Comparison of ENCODE assay signal across 8 cellular contexts in the genomic region with DNA sequence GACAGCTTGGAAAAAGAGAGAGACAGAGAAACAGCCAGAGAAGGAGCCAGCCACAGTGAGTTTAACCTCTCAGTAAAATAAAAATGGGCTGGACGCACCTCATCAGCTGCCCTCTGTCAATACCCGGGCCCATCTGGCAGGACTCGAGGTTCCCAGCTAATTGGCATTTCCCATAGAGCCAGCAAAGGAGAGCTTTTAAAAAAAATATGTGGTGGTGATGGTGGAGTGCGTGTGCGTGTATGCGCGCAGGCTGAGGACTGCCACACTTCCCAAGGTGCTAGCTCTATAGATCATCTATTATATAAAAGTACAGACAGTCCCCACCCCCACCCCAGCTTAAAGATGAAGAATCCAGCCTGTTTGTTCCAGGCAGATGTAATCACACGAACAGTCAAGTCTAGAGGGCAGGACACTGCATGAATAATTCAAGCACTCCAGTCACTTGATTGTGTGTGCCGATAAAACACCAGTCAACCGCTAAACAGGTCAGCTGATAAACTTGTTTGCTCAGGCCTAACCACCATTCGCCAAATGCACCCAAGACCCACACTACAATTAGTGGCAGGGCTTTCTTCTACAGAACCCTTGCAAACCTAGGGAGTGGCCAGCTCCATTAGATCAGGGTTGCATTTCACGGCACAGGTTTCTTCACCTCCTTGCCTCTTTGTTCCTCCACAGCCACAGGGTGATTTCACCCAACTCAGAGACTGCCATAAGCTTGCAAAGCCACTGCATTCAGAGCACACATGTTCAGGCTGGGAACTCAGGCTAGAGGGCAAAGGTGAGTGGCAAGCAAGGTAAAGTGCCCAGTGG. TPM values are rescaled to one million over a fixed set of nuclear protein-coding genes. Genes with fewer than 3 reads are reported as not detected.
A peak's percentile ranks its signal among the peaks of the same experiment; 100 is the strongest.
DNase-seq lines count a peak whose midpoint lies in the region; ATAC-seq and TF ChIP-seq lines count a peak whose summit lies in the region.

No MANE protein-coding gene starts in this region.

- peaks cover 23% of the 10 kb centered on the region for H3K36me3 Mint-ChIP-seq in activated naive CD8-positive, alpha-beta T cell
- peaks cover 51% of the 10 kb centered on the region for H3K36me3 Mint-ChIP-seq in activated naive CD8-positive, alpha-beta T cell treated with anti-CD3 and anti-CD28 coated beads for 36 hours
- peaks cover 81% of the 10 kb centered on the region for H3K36me3 Mint-ChIP-seq in T-helper 2 cell treated with Interferon-gamma antibody and Interleukin-4, amounts not matched to agents 5 μg/mL and 100 μg/mL, for 36 hours (ENCODE audit: low read depth)

- DNase-seq in activated naive CD8-positive, alpha-beta T cell treated with anti-CD3 and anti-CD28 coated beads for 36 hours = no peak
- DNase-seq in T-helper 2 cell treated with Interferon-gamma antibody and Interleukin-4, amounts not matched to agents 5 μg/mL and 100 μg/mL, for 36 hours (ENCODE audit: low spot score) = peak; percentile 65
- DNase-seq in islet precursor cell = peak; percentile 89
- peak; percentile 31 for DNase-seq in upper lobe of right lung
- no peak for DNase-seq in Right ventricle myocardium inferior (ENCODE audit: missing footprints)
- no peak for DNase-seq in NCI-H1930 (lab: John Stamatoyannopoulos, UW)

- peak overlapping the region; percentile 99 for H3K4me3 Mint-ChIP-seq in activated naive CD8-positive, alpha-beta T cell
- no peak overlapping the region for H3K4me3 Mint-ChIP-seq in activated naive CD8-positive, alpha-beta T cell treated with anti-CD3 and anti-CD28 coated beads for 36 hours
- peak overlapping the region; percentile 62 for H3K4me3 Mint-ChIP-seq in T-helper 2 cell treated with Interferon-gamma antibody and Interleukin-4, amounts not matched to agents 5 μg/mL and 100 μg/mL, for 36 hours

- H3K27ac Mint-ChIP-seq in activated naive CD8-positive, alpha-beta T cell = no peak overlapping the region
- H3K27ac Mint-ChIP-seq in activated naive CD8-positive, alpha-beta T cell treated with anti-CD3 and anti-CD28 coated beads for 36 hours = no peak overlapping the region
- H3K27ac Mint-ChIP-seq in T-helper 2 cell treated with Interferon-gamma antibody and Interleukin-4, amounts not matched to agents 5 μg/mL and 100 μg/mL, for 36 hours = peak overlapping the region; percentile 4

- H3K9me3 Mint-ChIP-seq in activated naive CD8-positive, alpha-beta T cell (ENCODE audit: low read depth) = no peaks in the 10 kb centered on the region
- no peaks in the 10 kb centered on the region for H3K9me3 Mint-ChIP-seq in activated naive CD8-positive, alpha-beta T cell treated with anti-CD3 and anti-CD28 coated beads for 36 hours
- H3K9me3 Mint-ChIP-seq in T-helper 2 cell treated with Interferon-gamma antibody and Interleukin-4, amounts not matched to agents 5 μg/mL and 100 μg/mL, for 36 hours = no peaks in the 10 kb centered on the region

- H3K4me1 ChIP-seq in upper lobe of right lung = peaks cover 78% of the 10 kb centered on the region

- ATAC-seq in upper lobe of right lung = peak; percentile 11
- no peak for ATAC-seq in Right ventricle myocardium inferior
- no peak for ATAC-seq in HG02840 (IDR thresholded peaks at IDR 0.05; ENCODE audit: low FRiP score, unreplicated experiment)

- H3K4me1 Mint-ChIP-seq in activated naive CD8-positive, alpha-beta T cell (ENCODE audit: low read depth) = peaks cover 78% of the 10 kb centered on the region
- H3K4me1 Mint-ChIP-seq in activated naive CD8-positive, alpha-beta T cell treated with anti-CD3 and anti-CD28 coated beads for 36 hours = peaks cover 75% of the 10 kb centered on the region
- peaks cover 52% of the 10 kb centered on the region for H3K4me1 Mint-ChIP-seq in T-helper 2 cell treated with Interferon-gamma antibody and Interleukin-4, amounts not matched to agents 5 μg/mL and 100 μg/mL, for 36 hours (ENCODE audit: low read depth)

- H3K27ac ChIP-seq in upper lobe of right lung = no peak overlapping the region

- H3K27me3 ChIP-seq in upper lobe of right lung = no peaks in the 10 kb centered on the region

- H3K4me3 ChIP-seq in upper lobe of right lung = peak overlapping the region; percentile 8

- no peak for TF ChIP-seq CTCF in upper lobe of right lung (IDR thresholded peaks at IDR 0.05)

- H3K36me3 ChIP-seq in upper lobe of right lung = peaks cover 20% of the 10 kb centered on the region

- intact Hi-C loops in upper lobe of right lung (cut with DNase I) = no loop called here
- intact Hi-C loops in Right ventricle myocardium inferior (cut with DNase I) = loop anchor here (10.0 kb wide), 2 partner anchors 67 to 617 kb away; no protein-coding TSS in a partner anchor

- H3K9me3 ChIP-seq in upper lobe of right lung = no peaks in the 10 kb centered on the region

- no peaks in the 10 kb centered on the region for H3K27me3 Mint-ChIP-seq in activated naive CD8-positive, alpha-beta T cell
- no peaks in the 10 kb centered on the region for H3K27me3 Mint-ChIP-seq in activated naive CD8-positive, alpha-beta T cell treated with anti-CD3 and anti-CD28 coated beads for 36 hours
- H3K27me3 Mint-ChIP-seq in T-helper 2 cell treated with Interferon-gamma antibody and Interleukin-4, amounts not matched to agents 5 μg/mL and 100 μg/mL, for 36 hours (ENCODE audit: low read depth) = no peaks in the 10 kb centered on the region

RNA-seq across cellular contexts. Expression of gene TLE3, which starts 5.9 kb away (rescaled TPM):
- total RNA-seq in activated naive CD8-positive, alpha-beta T cell treated with anti-CD3 and anti-CD28 coated beads for 36 hours = 10 to 100 TPM; 70.8 to 71.6 TPM
- total RNA-seq in upper lobe of right lung = 58.8 TPM
- 14.1 TPM for total RNA-seq in Right ventricle myocardium inferior

Comparison
In these comparisons a context has a peak if more than half of its experiments do, and no peak if none do; other contexts are left out.
1. DNase-seq: peak in T-helper 2 cell treated with Interferon-gamma antibody and Interleukin-4, amounts not matched to agents 5 μg/mL and 100 μg/mL, for 36 hours (single experiment), islet precursor cell (single experiment) and upper lobe of right lung (single experiment); none in activated naive CD8-positive, alpha-beta T cell treated with anti-CD3 and anti-CD28 coated beads for 36 hours (single experiment), Right ventricle myocardium inferior (single experiment) and NCI-H1930 (0 of 2).